8 cellular contexts compared by ENCODE assay signal in genomic region chr18:62652032-62652629, GRCh38.
DNase-seq lines count a peak whose midpoint lies in the region; ATAC-seq, FAIRE-seq and TF ChIP-seq lines count a peak whose summit lies in the region.
"Not testable (repeated sequence)": the region's sequence is repeated elsewhere in the genome, so short reads cannot be mapped to it uniquely, and the experiment has no call there.

No MANE protein-coding gene starts in this region.

- FAIRE-seq in GM12878 (lab: Jason Lieb, UNC): peak; percentile 27

- H2AK5ac ChIP-seq in neuronal stem cell (ENCODE audit: low read depth, low read length): not testable (repeated sequence)

- ATAC-seq in GM18868 (IDR thresholded peaks at IDR 0.05; ENCODE audit: unreplicated experiment) (peak; percentile 73), GM21367 (IDR thresholded peaks at IDR 0.05; ENCODE audit: unreplicated experiment) (peak; percentile 62), HG02588 (IDR thresholded peaks at IDR 0.05; ENCODE audit: unreplicated experiment) (peak; percentile 61), HG03095 (IDR thresholded peaks at IDR 0.05; ENCODE audit: unreplicated experiment) (peak; percentile 78), GM12878 (peak; percentile 80)

- 44% methylated on average over 15 of the region's 15 CpGs for WGBS in GM12878 (ENCODE audit: insufficient coverage, insufficient replicate concordance, low lambda C conversion rate, missing lambda C conversion rate)
- WGBS in neuronal stem cell (ENCODE audit: extremely low coverage in 2 of 2, insufficient read length in 2 of 2, insufficient replicate concordance in 1 of 2), 2 donors: no CpG with 5 or more reads among the region's 15 CpGs

- RAD21 ChIA-PET in GM12878 (lab: Charles Lee; ENCODE audit: unreplicated experiment): interaction anchor here (0.9 to 1.2 kb wide), 4 partner anchors 12 to 305 kb away, joined by 3 read pairs; partner anchors contain the start of gene PHLPP1

- POLR2A ChIA-PET in GM10248 (lab: Yijun Ruan, JAX): not testable (repeated sequence)
- POLR2A ChIA-PET in GM12878 (lab: Charles Lee): interaction anchor here (0.9 to 1.1 kb wide), 2 partner anchors 12 to 81 kb away, joined by 3 to 4 read pairs; no protein-coding TSS in a partner anchor

- not testable (repeated sequence) for H3K79me2 ChIP-seq in GM12878 (ENCODE audit: control insufficient read depth, insufficient read depth, low read length)

- peak overlapping the region; percentile 63 for H2AFZ ChIP-seq in GM12878 (ENCODE audit: control insufficient read depth, low read depth, low read length)
- peak overlapping the region; percentile 36 for H2AFZ ChIP-seq in neuronal stem cell (ENCODE audit: low read length)

- not testable (repeated sequence) for H3K4ac ChIP-seq in neuronal stem cell (ENCODE audit: low read length)

- not testable (repeated sequence) for BruUV-seq in GM12878 (replicated peaks; lab: Mats Ljungman, UMichigan)

- H3K9me3 ChIP-seq in GM12878 (replicated peaks; ENCODE audit: control insufficient read depth, insufficient read depth, low read length); neuronal stem cell (replicated peaks in 1 of 2; ENCODE audit: control insufficient read depth in 2 of 2, insufficient read depth in 1 of 2, low read depth in 1 of 2, low read length in 2 of 2): not testable (repeated sequence)

- H3K9ac ChIP-seq in GM12878 (ENCODE audit: control insufficient read depth, insufficient read depth, low read length): peak overlapping the region; percentile 56
- not testable (repeated sequence) for H3K9ac ChIP-seq in neuronal stem cell (ENCODE audit: low read depth, low read length, poor library complexity)

- H3K27ac ChIP-seq in GM12878 (ENCODE audit: control insufficient read depth, insufficient read depth): peak overlapping the region; percentile 85
- H3K27ac ChIP-seq in neuronal stem cell (replicated peaks; ENCODE audit: low read length): not testable (repeated sequence)

- H3K23ac ChIP-seq in neuronal stem cell (ENCODE audit: low read depth, low read length, poor library complexity): not testable (repeated sequence)

- CTCF ChIA-PET in GM10248 (lab: Yijun Ruan, JAX) (interaction anchor here (1.0 to 2.1 kb wide), 8 partner anchors 9 to 331 kb away, joined by 3 to 6 read pairs (median 4); partner anchors contain the start of gene PHLPP1), GM12878 (lab: Yijun Ruan, JAX) (interaction anchor here (0.8 to 1.9 kb wide), 5 partner anchors 11 to 331 kb away, joined by 3 to 9 read pairs (median 7); partner anchors contain the start of gene PHLPP1)

- not testable (repeated sequence) for H2BK120ac ChIP-seq in neuronal stem cell (ENCODE audit: low read depth, low read length)

- H4K20me1 ChIP-seq in GM12878 (ENCODE audit: control insufficient read depth, insufficient read depth): not testable (repeated sequence)

- H3K27me3 ChIP-seq in GM12878 (replicated peaks in 1 of 2; ENCODE audit: control insufficient read depth in 2 of 2, insufficient read depth in 2 of 2, low read length in 1 of 2); neuronal stem cell (ENCODE audit: control insufficient read depth in 3 of 3, insufficient read depth in 3 of 3, low read depth in 1 of 3, low read length in 3 of 3): not testable (repeated sequence)

- not testable (repeated sequence) for TF ChIP-seq EP300 in GM12878 (IDR thresholded peaks at IDR 0.05; ENCODE audit: borderline replicate concordance in 1 of 2, control insufficient read depth in 1 of 2, low read depth in 2 of 2, low read length in 2 of 2)

- not testable (repeated sequence) for H3K18ac ChIP-seq in neuronal stem cell (ENCODE audit: low read length)

- H2BK15ac ChIP-seq in neuronal stem cell (ENCODE audit: low read length): not testable (repeated sequence)

- H3K14ac ChIP-seq in neuronal stem cell (ENCODE audit: low read length): not testable (repeated sequence)

- H3K79me1 ChIP-seq in neuronal stem cell (ENCODE audit: low read depth, low read length): not testable (repeated sequence)

- peak overlapping the region; percentile 91 for H3K4me2 ChIP-seq in GM12878 (ENCODE audit: control insufficient read depth, insufficient read depth)
- not testable (repeated sequence) for H3K4me2 ChIP-seq in neuronal stem cell (ENCODE audit: insufficient read depth, low read length, poor library complexity, severe bottlenecking)

- not testable (repeated sequence) for H4K8ac ChIP-seq in neuronal stem cell (ENCODE audit: low read depth, low read length)

- SMC1A ChIA-PET in GM12878 (lab: Charles Lee; ENCODE audit: uncharacterized antibody, unreplicated experiment): interaction anchor here (0.6 to 1.3 kb wide), 8 partner anchors 12 to 306 kb away, joined by 3 to 5 read pairs (median 3); no protein-coding TSS in a partner anchor

- peak overlapping the region; percentile 25; the same call in 1 of the 2 replicates for H3K4me3 ChIP-seq in GM12878
- H3K4me3 ChIP-seq in neuronal stem cell (ENCODE audit: low read length in 2 of 2): not testable (repeated sequence)

- peaks cover 10% of the 10 kb centered on the region for H3K4me1 ChIP-seq in GM12878 (ENCODE audit: control insufficient read depth, insufficient read depth, low read length)
- not testable (repeated sequence) for H3K4me1 ChIP-seq in neuronal stem cell (ENCODE audit: control insufficient read depth in 2 of 2, insufficient read depth in 1 of 2, low read depth in 1 of 2, low read length in 2 of 2)

- not testable (repeated sequence) for H2BK5ac ChIP-seq in neuronal stem cell (ENCODE audit: low read length)

- not testable (repeated sequence) for H2BK12ac ChIP-seq in neuronal stem cell (ENCODE audit: low read length)

- not testable (repeated sequence) for TF ChIP-seq POLR2A in GM12878 (IDR thresholded peaks at IDR 0.05; ENCODE audit: low read depth, low read length)

- H3K36me3 ChIP-seq in GM12878 (ENCODE audit: control insufficient read depth in 2 of 2, insufficient read depth in 2 of 2, low read length in 1 of 2); neuronal stem cell (replicated peaks in 1 of 2; ENCODE audit: control insufficient read depth in 2 of 2, insufficient read depth in 2 of 2, low read length in 2 of 2): not testable (repeated sequence)

- H4K91ac ChIP-seq in neuronal stem cell (ENCODE audit: low read depth, low read length, poor library complexity): not testable (repeated sequence)

- not testable (repeated sequence) for TF ChIP-seq RAD21 in GM12878 (IDR thresholded peaks at IDR 0.05; ENCODE audit: insufficient read depth, low read depth, low read length)

- in situ Hi-C loops in GM12878 (cut with MboI): not testable (repeated sequence)

- intact Hi-C loops in GM12878 (cut with micrococcal nuclease; ENCODE audit: unreplicated experiment): not testable (repeated sequence)

- peak; percentile 48 for DNase-seq in GM10248 (ENCODE audit: extremely low spot score)
- DNase-seq in NAMALWA (ENCODE audit: low spot score): peak; percentile 80
- DNase-seq in GM12878 (ENCODE audit: low read depth, low spot score): peak; percentile 36
- not testable (repeated sequence) for DNase-seq in neuronal stem cell (ENCODE audit: low spot score)

- not testable (repeated sequence) for TF ChIP-seq CTCF in GM10248 (IDR thresholded peaks at IDR 0.05; ENCODE audit: control extremely low read depth, extremely low read depth, low read depth, missing control alignments); GM12878 (IDR thresholded peaks at IDR 0.05 in 2 of 3, conservative IDR thresholded peaks at IDR 0.05 in 1 of 3; ENCODE audit: control insufficient read depth in 2 of 3, extremely low read depth in 1 of 3, insufficient read depth in 1 of 3, low read depth in 3 of 3, low read length in 3 of 3)

TF ChIP-seq in GM12878, 131 proteins besides CTCF, POLR2A, EP300 and RAD21:
- TF ChIP-seq USF1 (IDR thresholded peaks at IDR 0.05; ENCODE audit: borderline replicate concordance, extremely low read length, insufficient read depth, low read depth, low read length): peak; percentile 35
- TF ChIP-seq ZSCAN29 (IDR thresholded peaks at IDR 0.05): peak; percentile 92
- peak in 1 of 2 experiments; percentile 30; a peak in 1 of 4 replicates for TF ChIP-seq BHLHE40 (IDR thresholded peaks at IDR 0.05; ENCODE audit: borderline replicate concordance in 1 of 2, low read depth in 2 of 2, low read length in 1 of 2)
- TF ChIP-seq RAD51 (IDR thresholded peaks at IDR 0.05): peak; percentile 81
TF ChIP-seq in GM12878: peak in this region for 4; not testable (repeated sequence) for 127.
